1 cellular context compared by ENCODE assay signal in genomic region chr2:190352668-190353536, GRCh38.
TF ChIP-seq lines count a peak whose summit lies in the region.

No MANE protein-coding gene starts in this region.

TF ChIP-seq in liver, 16 proteins besides CTCF, POLR2A, EP300 and RAD21 (continued from another document):
- TF ChIP-seq REST (IDR thresholded peaks at IDR 0.05) (peak; percentile 79), HNF4G (IDR thresholded peaks at IDR 0.05) (peak; percentile 3), HNF4A (conservative IDR thresholded peaks at IDR 0.05) (peak; percentile 82 to 89), TAF1 (conservative IDR thresholded peaks at IDR 0.05) (no peak)
